Comparison of ENCODE assay signal across 9 cellular contexts in the genomic region with DNA sequence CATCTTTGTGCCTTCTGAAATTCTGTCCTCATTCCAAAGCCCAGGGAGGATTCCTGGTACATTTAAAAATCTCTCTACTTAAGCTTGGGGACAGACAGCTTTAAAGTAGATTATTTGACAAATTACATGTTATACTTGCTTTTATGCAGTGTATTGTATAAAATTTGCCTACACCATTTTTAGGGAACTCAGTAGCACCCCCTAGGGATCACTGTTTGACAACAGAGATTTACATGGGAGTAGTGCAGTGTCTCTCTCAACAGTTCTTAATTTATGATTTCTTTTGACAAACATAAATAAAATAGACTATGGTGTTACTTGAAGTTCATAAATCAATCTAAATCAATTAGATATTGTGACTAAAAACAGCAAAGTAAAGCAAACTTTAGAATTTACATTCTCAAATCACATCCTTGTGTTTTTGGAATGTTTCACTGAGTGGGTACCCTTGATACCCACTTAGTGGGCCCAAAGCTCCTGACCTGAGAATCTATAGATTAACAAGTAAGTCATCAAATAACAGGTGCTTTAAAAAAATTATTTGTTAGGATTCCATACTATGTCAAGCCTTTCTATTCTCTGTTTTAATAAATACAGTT.
DNase-seq lines count a peak whose midpoint lies in the region; ATAC-seq, FAIRE-seq and TF ChIP-seq lines count a peak whose summit lies in the region.
"Had no signal": no experiment of that assay in that cellular context is flagged by ENCODE, and none has a peak within 500 bp of the region (broad histone marks: within the 10 kb centered on the region; RNA-seq: fewer than 3 reads in every experiment).

No MANE protein-coding gene starts in this region.

- H3K4me1 Mint-ChIP-seq in T-cell: no peaks in the 10 kb centered on the region

- no peaks in the 10 kb centered on the region for H3K27me3 ChIP-seq in PC-9 (ENCODE audit: insufficient read depth, low read depth)

- no peaks in the 10 kb centered on the region for H4K20me1 ChIP-seq in PC-9 (ENCODE audit: insufficient read depth)

- no peak overlapping the region for H3K4me3 ChIP-seq in PC-9
- H3K4me3 ChIP-seq in fibroblast of mammary gland (ENCODE audit: control insufficient read depth, low read depth, low read length): no peak overlapping the region

- no peaks in the 10 kb centered on the region for H3K79me2 ChIP-seq in PC-9 (ENCODE audit: low read depth)

- H3K4me3 Mint-ChIP-seq in T-cell: no peak overlapping the region

- no peak overlapping the region for H2AFZ ChIP-seq in PC-9

- POLR2A ChIA-PET in PC-9 (lab: Charles Lee; ENCODE audit: unreplicated experiment) (no interaction called here), T-cell (lab: Charles Lee) (no interaction called here)

- peak; percentile 56 for FAIRE-seq in A204.1 (lab: Jason Lieb, UNC)

- ATAC-seq in T-cell (replicated peaks in 1 of 4) (no peak), HG02970 (IDR thresholded peaks at IDR 0.05; ENCODE audit: low FRiP score, unreplicated experiment) (no peak), HG03095 (IDR thresholded peaks at IDR 0.05; ENCODE audit: unreplicated experiment) (no peak)

- no peaks in the 10 kb centered on the region for H3K36me3 ChIP-seq in PC-9 (ENCODE audit: low read depth)

- TF ChIP-seq CTCF in GM12874 (IDR thresholded peaks at IDR 0.05; ENCODE audit: insufficient read depth, low read depth, low read length) (peak; percentile 36; the same call in 1 of the 2 replicates), PC-9 (conservative IDR thresholded peaks at IDR 0.05) (peak; percentile 73), fibroblast of mammary gland (conservative IDR thresholded peaks at IDR 0.05; ENCODE audit: control insufficient read depth, insufficient read depth, low read depth, low read length) (peak; percentile 76)

- H3K36me3 Mint-ChIP-seq in T-cell: no peaks in the 10 kb centered on the region

- DNase-seq in PC-9: no peak
- peak; percentile 62 for DNase-seq in fibroblast of mammary gland (ENCODE audit: low read depth)
- DNase-seq in T-cell: no peak
- no peak for DNase-seq in NCI-H2196 (lab: John Stamatoyannopoulos, UW; ENCODE audit: unreplicated experiment)
- DNase-seq: NCI-H1048 had no signal

- H3K27me3 Mint-ChIP-seq in T-cell: peaks cover 0 to 8% of the 10 kb centered on the region in 2 donors

- H3F3A ChIP-seq in PC-9 (ENCODE audit: insufficient read depth, low read depth): no peaks in the 10 kb centered on the region

- intact Hi-C loops in PC-9 (cut with micrococcal nuclease; ENCODE audit: unreplicated experiment): no loop called here

- no TSS peak for BruUV-seq in PC-9 (replicated peaks; lab: Mats Ljungman, UMichigan)

- CTCF ChIA-PET in PC-9 (lab: Charles Lee) (no interaction called here), T-cell (lab: Charles Lee) (no interaction called here)

- peaks cover 0 to 7% (median 6%) of the 10 kb centered on the region in 3 donors for H3K9me3 Mint-ChIP-seq in T-cell

- H3K27ac ChIP-seq in PC-9: no peak overlapping the region

- H3K9me2 ChIP-seq in PC-9 (ENCODE audit: insufficient read depth): no peaks in the 10 kb centered on the region; the same call in 1 of the 2 replicates

- no peaks in the 10 kb centered on the region; the same call in 1 of the 2 replicates for H3K9me3 ChIP-seq in PC-9 (ENCODE audit: insufficient read depth, low read depth)

- H3K27ac Mint-ChIP-seq in T-cell: no peak overlapping the region

- H3K4me2 ChIP-seq in PC-9: no peak overlapping the region

- H3K4me1 ChIP-seq in PC-9 (replicated peaks; ENCODE audit: insufficient read depth): no peaks in the 10 kb centered on the region
